In the genomic region with DNA sequence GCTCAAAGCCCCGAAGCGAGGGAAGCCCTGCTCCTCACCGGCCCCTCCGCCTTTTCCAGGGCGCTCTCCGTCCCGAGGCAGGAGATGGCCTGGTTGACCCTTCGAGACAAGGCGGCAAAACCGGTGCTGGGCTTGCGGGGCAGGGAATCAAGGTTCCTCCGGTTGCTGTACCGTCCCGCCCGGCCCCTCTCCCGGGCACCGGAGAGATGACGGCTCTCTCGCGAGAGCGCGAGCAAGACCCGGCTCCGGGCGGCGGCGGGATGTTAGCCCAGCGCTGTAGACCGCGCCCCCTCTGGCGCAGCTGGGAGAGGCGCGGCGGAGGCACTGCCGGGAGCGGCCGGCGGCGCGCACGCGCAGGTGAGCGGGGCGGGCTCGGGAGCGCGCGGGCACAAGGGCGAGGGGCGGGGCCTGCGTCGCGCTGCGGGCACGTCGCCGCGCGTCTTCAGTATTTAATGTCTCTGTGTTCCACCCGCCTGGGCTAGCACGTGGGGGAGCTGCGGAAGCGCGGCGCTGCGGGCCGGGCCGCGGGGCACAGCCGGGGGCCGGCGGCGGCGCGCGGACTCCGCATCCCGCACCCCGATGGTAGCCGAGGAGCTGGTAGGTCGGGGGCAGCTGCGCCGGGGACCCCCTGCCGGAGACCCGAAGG, we compare ENCODE assay signal across 8 cellular contexts. TPM values are rescaled to one million over a fixed set of nuclear protein-coding genes. Genes with fewer than 3 reads are reported as not detected.
DNase-seq lines count a peak whose midpoint lies in the region; ATAC-seq and TF ChIP-seq lines count a peak whose summit lies in the region.

TSS of gene AKAP1 (plus strand) at position 445 of the 646 bp plus-strand sequence. CDS start 20,219 bp downstream, outside the sequence.

- peak within 1 kb of the TSS; percentile 94 for H3K4me3 Mint-ChIP-seq in type B pancreatic cell

- H3K27me3 ChIP-seq in adipocyte (replicated peaks; ENCODE audit: control insufficient read depth, insufficient read depth, low read length), result no peaks in the 10 kb centered on the region

- H3K36me3 Mint-ChIP-seq in type B pancreatic cell, result no peaks in the 10 kb centered on the region

- peaks cover 21% of the 10 kb centered on the region for H3K4me1 Mint-ChIP-seq in type B pancreatic cell (ENCODE audit: unreplicated experiment)

- H3K9me3 Mint-ChIP-seq in type B pancreatic cell, result no peaks in the 10 kb centered on the region

- TF ChIP-seq CTCF in GM13976 (IDR thresholded peaks at IDR 0.05; ENCODE audit: borderline replicate concordance, control extremely low read depth, extremely low read depth, insufficient read depth, missing control alignments) (peak; percentile 49), type B pancreatic cell (conservative IDR thresholded peaks at IDR 0.05) (no peak)

- in situ Hi-C loops in GM13976 (cut with MboI; ENCODE audit: low sequenced_read_pairs, unreplicated experiment), result no loop called here

- DNase-seq in GM13976 (ENCODE audit: low spot score) (peak; percentile 99), NCI-H1436 treated with DMSO at 0.1 percent for 48 hours (lab: John Stamatoyannopoulos, UW) (peak; percentile 91), T follicular helper cell (ENCODE audit: low read depth) (peak; percentile 95), adipocyte (ENCODE audit: low read depth) (peak; percentile 99), cardiac septum (ENCODE audit: low spot score) (peak; percentile 97), posterior cingulate gyrus (peak; percentile 85 to 99 (median 94)), type B pancreatic cell (ENCODE audit: extremely low spot score, unreplicated experiment) (peak; percentile 99)

- peak within 1 kb of the TSS; percentile 96 for H3K9ac ChIP-seq in adipocyte (ENCODE audit: low read length)

- peak; percentile 84 for ATAC-seq in HG02852 (IDR thresholded peaks at IDR 0.05; ENCODE audit: unreplicated experiment)

- H3K27me3 Mint-ChIP-seq in type B pancreatic cell, result no peaks in the 10 kb centered on the region

- H3K4me3 ChIP-seq in adipocyte (ENCODE audit: low read length), result peak within 1 kb of the TSS; percentile 95

- intact Hi-C loops in cardiac septum (cut with DNase I) (loop anchor here (2.0 kb wide), 1 partner anchor 52 kb away; no protein-coding TSS in a partner anchor), posterior cingulate gyrus (cut with DNase I) (loop anchor here (5.0 to 10.0 kb wide), 2 partner anchors 108 to 1000 kb away; partner anchors contain the start of genes DYNLL2 and SCPEP1)

- peak within 1 kb of the TSS; percentile 98 for H3K27ac Mint-ChIP-seq in type B pancreatic cell

- H3K4me1 ChIP-seq in adipocyte (ENCODE audit: control insufficient read depth, insufficient read depth, low read length), result peaks cover 21% of the 10 kb centered on the region

- no peaks in the 10 kb centered on the region for H3K36me3 ChIP-seq in adipocyte (ENCODE audit: control insufficient read depth, insufficient read depth, low read length, severe bottlenecking)

- H3K9me3 ChIP-seq in adipocyte (ENCODE audit: control insufficient read depth, low read length), result no peaks in the 10 kb centered on the region

RNA-seq across cellular contexts. Expression of gene AKAP1, which starts in this region (rescaled TPM):
- total RNA-seq in cardiac septum, result 108 TPM
- total RNA-seq in type B pancreatic cell (ENCODE audit: low replicate concordance), result 42.6 and 43.6 TPM in 2 replicates

Comparison
In these comparisons a context has a peak if more than half of its experiments do, and no peak if none do; other contexts are left out.
1. Peak in every context shown above with its lines: DNase-seq, ATAC-seq and H3K4me3 ChIP-seq.